In the genomic region with DNA sequence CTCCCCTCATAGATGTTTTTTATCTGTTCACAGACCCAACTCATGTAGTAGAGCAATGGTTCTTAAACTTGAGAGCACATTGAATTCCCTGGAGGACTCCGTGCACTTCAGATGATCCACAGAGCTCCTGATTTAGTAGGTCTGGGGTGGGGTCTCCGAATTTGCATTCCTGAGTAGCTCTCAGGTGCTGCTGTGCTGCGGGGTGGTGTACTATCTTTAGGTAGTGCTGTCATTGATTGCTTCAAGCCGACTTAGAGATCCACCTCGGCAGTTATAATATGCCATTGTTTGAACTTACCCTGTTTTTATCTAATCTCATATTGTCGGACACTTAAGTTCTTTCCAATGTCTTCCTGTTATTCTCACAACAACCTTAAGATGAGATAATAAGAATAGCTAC, we compare ENCODE assay signal across 1 cellular context.
TF ChIP-seq lines count a peak whose summit lies in the region.

No MANE protein-coding gene starts in this region.

TF ChIP-seq in GM23338, 12 proteins besides CTCF, POLR2A, EP300 and RAD21 (continued from another document):
- TF ChIP-seq, protein P1, sequence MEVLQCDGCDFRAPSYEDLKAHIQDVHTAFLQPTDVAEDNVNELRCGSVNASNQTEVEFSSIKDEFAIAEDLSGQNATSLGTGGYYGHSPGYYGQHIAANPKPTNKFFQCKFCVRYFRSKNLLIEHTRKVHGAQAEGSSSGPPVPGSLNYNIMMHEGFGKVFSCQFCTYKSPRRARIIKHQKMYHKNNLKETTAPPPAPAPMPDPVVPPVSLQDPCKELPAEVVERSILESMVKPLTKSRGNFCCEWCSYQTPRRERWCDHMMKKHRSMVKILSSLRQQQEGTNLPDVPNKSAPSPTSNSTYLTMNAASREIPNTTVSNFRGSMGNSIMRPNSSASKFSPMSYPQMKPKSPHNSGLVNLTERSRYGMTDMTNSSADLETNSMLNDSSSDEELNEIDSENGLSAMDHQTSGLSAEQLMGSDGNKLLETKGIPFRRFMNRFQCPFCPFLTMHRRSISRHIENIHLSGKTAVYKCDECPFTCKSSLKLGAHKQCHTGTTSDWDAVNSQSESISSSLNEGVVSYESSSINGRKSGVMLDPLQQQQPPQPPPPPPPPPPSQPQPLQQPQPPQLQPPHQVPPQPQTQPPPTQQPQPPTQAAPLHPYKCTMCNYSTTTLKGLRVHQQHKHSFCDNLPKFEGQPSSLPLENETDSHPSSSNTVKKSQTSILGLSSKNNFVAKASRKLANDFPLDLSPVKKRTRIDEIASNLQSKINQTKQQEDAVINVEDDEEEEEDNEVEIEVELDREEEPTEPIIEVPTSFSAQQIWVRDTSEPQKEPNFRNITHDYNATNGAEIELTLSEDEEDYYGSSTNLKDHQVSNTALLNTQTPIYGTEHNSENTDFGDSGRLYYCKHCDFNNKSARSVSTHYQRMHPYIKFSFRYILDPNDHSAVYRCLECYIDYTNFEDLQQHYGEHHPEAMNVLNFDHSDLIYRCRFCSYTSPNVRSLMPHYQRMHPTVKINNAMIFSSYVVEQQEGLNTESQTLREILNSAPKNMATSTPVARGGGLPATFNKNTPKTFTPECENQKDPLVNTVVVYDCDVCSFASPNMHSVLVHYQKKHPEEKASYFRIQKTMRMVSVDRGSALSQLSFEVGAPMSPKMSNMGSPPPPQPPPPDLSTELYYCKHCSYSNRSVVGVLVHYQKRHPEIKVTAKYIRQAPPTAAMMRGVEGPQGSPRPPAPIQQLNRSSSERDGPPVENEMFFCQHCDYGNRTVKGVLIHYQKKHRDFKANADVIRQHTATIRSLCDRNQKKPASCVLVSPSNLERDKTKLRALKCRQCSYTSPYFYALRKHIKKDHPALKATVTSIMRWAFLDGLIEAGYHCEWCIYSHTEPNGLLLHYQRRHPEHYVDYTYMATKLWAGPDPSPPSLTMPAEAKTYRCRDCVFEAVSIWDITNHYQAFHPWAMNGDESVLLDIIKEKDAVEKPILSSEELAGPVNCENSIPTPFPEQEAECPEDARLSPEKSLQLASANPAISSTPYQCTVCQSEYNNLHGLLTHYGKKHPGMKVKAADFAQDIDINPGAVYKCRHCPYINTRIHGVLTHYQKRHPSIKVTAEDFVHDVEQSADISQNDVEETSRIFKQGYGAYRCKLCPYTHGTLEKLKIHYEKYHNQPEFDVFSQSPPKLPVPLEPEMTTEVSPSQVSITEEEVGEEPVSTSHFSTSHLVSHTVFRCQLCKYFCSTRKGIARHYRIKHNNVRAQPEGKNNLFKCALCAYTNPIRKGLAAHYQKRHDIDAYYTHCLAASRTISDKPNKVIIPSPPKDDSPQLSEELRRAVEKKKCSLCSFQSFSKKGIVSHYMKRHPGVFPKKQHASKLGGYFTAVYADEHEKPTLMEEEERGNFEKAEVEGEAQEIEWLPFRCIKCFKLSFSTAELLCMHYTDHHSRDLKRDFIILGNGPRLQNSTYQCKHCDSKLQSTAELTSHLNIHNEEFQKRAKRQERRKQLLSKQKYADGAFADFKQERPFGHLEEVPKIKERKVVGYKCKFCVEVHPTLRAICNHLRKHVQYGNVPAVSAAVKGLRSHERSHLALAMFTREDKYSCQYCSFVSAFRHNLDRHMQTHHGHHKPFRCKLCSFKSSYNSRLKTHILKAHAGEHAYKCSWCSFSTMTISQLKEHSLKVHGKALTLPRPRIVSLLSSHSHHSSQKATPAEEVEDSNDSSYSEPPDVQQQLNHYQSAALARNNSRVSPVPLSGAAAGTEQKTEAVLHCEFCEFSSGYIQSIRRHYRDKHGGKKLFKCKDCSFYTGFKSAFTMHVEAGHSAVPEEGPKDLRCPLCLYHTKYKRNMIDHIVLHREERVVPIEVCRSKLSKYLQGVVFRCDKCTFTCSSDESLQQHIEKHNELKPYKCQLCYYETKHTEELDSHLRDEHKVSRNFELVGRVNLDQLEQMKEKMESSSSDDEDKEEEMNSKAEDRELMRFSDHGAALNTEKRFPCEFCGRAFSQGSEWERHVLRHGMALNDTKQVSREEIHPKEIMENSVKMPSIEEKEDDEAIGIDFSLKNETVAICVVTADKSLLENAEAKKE (CRISPR knock-in tag; IDR thresholded peaks at IDR 0.05): no peak
- TF ChIP-seq JUNB (IDR thresholded peaks at IDR 0.05; ENCODE audit: unreplicated experiment): no peak
- TF ChIP-seq, protein P2, sequence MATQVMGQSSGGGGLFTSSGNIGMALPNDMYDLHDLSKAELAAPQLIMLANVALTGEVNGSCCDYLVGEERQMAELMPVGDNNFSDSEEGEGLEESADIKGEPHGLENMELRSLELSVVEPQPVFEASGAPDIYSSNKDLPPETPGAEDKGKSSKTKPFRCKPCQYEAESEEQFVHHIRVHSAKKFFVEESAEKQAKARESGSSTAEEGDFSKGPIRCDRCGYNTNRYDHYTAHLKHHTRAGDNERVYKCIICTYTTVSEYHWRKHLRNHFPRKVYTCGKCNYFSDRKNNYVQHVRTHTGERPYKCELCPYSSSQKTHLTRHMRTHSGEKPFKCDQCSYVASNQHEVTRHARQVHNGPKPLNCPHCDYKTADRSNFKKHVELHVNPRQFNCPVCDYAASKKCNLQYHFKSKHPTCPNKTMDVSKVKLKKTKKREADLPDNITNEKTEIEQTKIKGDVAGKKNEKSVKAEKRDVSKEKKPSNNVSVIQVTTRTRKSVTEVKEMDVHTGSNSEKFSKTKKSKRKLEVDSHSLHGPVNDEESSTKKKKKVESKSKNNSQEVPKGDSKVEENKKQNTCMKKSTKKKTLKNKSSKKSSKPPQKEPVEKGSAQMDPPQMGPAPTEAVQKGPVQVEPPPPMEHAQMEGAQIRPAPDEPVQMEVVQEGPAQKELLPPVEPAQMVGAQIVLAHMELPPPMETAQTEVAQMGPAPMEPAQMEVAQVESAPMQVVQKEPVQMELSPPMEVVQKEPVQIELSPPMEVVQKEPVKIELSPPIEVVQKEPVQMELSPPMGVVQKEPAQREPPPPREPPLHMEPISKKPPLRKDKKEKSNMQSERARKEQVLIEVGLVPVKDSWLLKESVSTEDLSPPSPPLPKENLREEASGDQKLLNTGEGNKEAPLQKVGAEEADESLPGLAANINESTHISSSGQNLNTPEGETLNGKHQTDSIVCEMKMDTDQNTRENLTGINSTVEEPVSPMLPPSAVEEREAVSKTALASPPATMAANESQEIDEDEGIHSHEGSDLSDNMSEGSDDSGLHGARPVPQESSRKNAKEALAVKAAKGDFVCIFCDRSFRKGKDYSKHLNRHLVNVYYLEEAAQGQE (IDR thresholded peaks at IDR 0.05; ENCODE audit: unreplicated experiment): no peak
- TF ChIP-seq POLR2AphosphoS5 (IDR thresholded peaks at IDR 0.05; ENCODE audit: low read depth): no peak
- TF ChIP-seq ZNF114 (CRISPR knock-in tag; IDR thresholded peaks at IDR 0.05): no peak
- no peak for TF ChIP-seq CREB1 (CRISPR knock-in tag; IDR thresholded peaks at IDR 0.05; ENCODE audit: low read depth)
- TF ChIP-seq NANOG (IDR thresholded peaks at IDR 0.05; ENCODE audit: borderline replicate concordance): no peak
- TF ChIP-seq, protein P3, sequence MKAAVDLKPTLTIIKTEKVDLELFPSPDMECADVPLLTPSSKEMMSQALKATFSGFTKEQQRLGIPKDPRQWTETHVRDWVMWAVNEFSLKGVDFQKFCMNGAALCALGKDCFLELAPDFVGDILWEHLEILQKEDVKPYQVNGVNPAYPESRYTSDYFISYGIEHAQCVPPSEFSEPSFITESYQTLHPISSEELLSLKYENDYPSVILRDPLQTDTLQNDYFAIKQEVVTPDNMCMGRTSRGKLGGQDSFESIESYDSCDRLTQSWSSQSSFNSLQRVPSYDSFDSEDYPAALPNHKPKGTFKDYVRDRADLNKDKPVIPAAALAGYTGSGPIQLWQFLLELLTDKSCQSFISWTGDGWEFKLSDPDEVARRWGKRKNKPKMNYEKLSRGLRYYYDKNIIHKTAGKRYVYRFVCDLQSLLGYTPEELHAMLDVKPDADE (IDR thresholded peaks at IDR 0.05): no peak
